8 cellular contexts compared by ENCODE assay signal in the genomic region with DNA sequence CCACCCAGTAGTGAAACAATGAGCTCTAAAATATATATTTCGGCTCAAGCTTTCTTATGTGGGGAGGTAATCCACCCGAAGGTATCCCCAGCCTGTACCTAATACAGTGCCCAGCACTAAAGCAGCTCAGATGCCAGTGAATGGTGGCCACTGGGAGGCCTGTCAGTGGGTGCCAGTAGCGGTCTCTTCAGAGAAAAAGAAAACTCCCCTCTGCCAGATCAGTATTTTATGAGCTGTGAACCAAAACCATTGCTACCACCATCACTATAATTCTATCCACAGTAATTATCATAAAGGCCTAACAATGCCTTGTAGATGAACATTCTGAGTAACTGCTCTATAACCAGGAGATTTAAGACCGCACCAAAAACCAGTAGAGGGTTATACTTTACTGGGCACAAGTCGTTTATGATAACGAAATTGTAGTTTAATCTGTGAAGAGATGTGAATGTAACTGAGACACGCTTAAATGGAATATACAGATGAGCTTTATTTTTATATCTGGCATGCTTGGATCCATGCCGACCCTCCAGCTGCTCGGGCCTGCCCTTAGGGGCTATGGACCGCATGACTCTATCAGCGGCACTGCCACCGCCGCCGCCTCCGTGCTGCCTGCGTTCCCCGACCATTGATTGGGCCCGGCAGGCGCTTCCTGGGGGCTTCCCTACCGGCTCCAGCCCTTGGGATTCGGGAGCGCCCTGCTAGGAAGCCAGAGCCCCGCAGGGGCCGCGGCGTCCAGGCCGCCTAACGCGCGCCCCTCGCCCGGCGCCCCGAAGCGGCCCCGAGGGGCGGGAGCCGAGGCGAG. TPM values are rescaled to one million over a fixed set of nuclear protein-coding genes. Genes with fewer than 3 reads are reported as not detected.
A peak's percentile ranks its signal among the peaks of the same experiment; 100 is the strongest.
DNase-seq lines count a peak whose midpoint lies in the region; ATAC-seq and TF ChIP-seq lines count a peak whose summit lies in the region.

No MANE protein-coding gene starts in this region.

- POLR2A ChIA-PET in HEK293T (lab: Yijun Ruan, JAX): interaction anchor here (0.9 to 1.8 kb wide), 5 partner anchors 11 to 368 kb away, joined by 3 to 10 read pairs (median 4); partner anchors contain the start of genes CISD2 and UBE2D3

- ATAC-seq in left lobe of liver: peak; percentile 50

- peak overlapping the region; percentile 99 for H3K4me3 ChIP-seq in coronary artery

- TF ChIP-seq CTCF in VCaP (conservative IDR thresholded peaks at IDR 0.05) (peak; percentile 20; the same call in 1 of the 2 replicates), coronary artery (IDR thresholded peaks at IDR 0.05) (no peak)

- CTCF ChIA-PET in HEK293T (lab: Yijun Ruan, JAX): interaction anchor here (0.6 kb wide), 1 partner anchor 518 kb away, joined by 3 read pairs; no protein-coding TSS in a partner anchor

- DNase-seq in NCI-H2107 treated with DMSO at 0.1 percent for 48 hours (lab: John Stamatoyannopoulos, UW; ENCODE audit: unreplicated experiment): peak; percentile 26
- no peak for DNase-seq in NCI-H2107 (lab: John Stamatoyannopoulos, UW)
- DNase-seq in HEK293T (ENCODE audit: extremely low spot score): peak; percentile 33
- DNase-seq in M059J (ENCODE audit: low read depth): peak; percentile 49
- peak; percentile 79 for DNase-seq in coronary artery (ENCODE audit: low spot score)
- peak; percentile 58 for DNase-seq in left lobe of liver (ENCODE audit: low spot score)
- DNase-seq in stimulated activated CD4-positive, alpha-beta T cell treated with anti-CD3 and anti-CD28 coated beads, Interleukin-4, amount 100 ng/mL, for 48 hours (ENCODE audit: low read depth in 2 of 2): peak; percentile 12 to 13

- H3K27ac ChIP-seq in VCaP (peak overlapping the region; percentile 99), coronary artery (peak overlapping the region; percentile 98 to 99)

TF ChIP-seq in HEK293T, 16 proteins besides CTCF, POLR2A, EP300 and RAD21:
- TF ChIP-seq HDGF (IDR thresholded peaks at IDR 0.05; ENCODE audit: borderline replicate concordance) (no peak), ARNT (IDR thresholded peaks at IDR 0.05) (no peak), FOXM1 (IDR thresholded peaks at IDR 0.05; ENCODE audit: borderline replicate concordance) (no peak), ZNF384 (IDR thresholded peaks at IDR 0.05) (no peak), BHLHE40 (IDR thresholded peaks at IDR 0.05; ENCODE audit: borderline replicate concordance) (no peak), FOXA1 (IDR thresholded peaks at IDR 0.05) (no peak), CTBP1 (IDR thresholded peaks at IDR 0.05; ENCODE audit: borderline replicate concordance) (no peak), L3MBTL2 (conservative IDR thresholded peaks at IDR 0.05) (peak; percentile 19; the same call in 1 of the 2 replicates)

RNA-seq across cellular contexts. Expression of gene NFKB1, which starts 0.6 kb away (rescaled TPM):
- total RNA-seq in M059J (2014; rRNA removed; shearing (Covaris generic)): 13.7 and 22.3 TPM in 2 replicates
- 15.6 TPM for total RNA-seq in left lobe of liver
